Comparison of ENCODE assay signal across 9 cellular contexts in genomic region chr17:76538281-76538931, GRCh38. TPM values are rescaled to one million over a fixed set of nuclear protein-coding genes. Genes with fewer than 3 reads are reported as not detected.
DNase-seq lines count a peak whose midpoint lies in the region; ATAC-seq and TF ChIP-seq lines count a peak whose summit lies in the region.
"Had no signal": no experiment of that assay in that cellular context is flagged by ENCODE, and none has a peak within 500 bp of the region (broad histone marks: within the 10 kb centered on the region; RNA-seq: fewer than 3 reads in every experiment).

No MANE protein-coding gene starts in this region.

- H3K27me3 Mint-ChIP-seq in H9 (ENCODE audit: low read depth): peaks cover 70% of the 10 kb centered on the region

- peaks cover 4% of the 10 kb centered on the region for H4K20me1 ChIP-seq in H9 (ENCODE audit: control insufficient read depth, insufficient read depth, insufficient read length)
- no peaks in the 10 kb centered on the region for H4K20me1 ChIP-seq in mammary epithelial cell (ENCODE audit: insufficient read depth, low read length)
- no peaks in the 10 kb centered on the region for H4K20me1 ChIP-seq in smooth muscle cell (ENCODE audit: low read depth)

- no peaks in the 10 kb centered on the region for H3K9me3 ChIP-seq in H9 (ENCODE audit: control insufficient read depth, low read depth, low read length)
- no peaks in the 10 kb centered on the region for H3K9me3 ChIP-seq in mammary epithelial cell (replicated peaks; ENCODE audit: insufficient read depth, low read length)
- H3K9me3 ChIP-seq in smooth muscle cell (replicated peaks; ENCODE audit: low read depth): no peaks in the 10 kb centered on the region

- dilution Hi-C loops in mammary epithelial cell (cut with HindIII; ENCODE audit: low sequenced_read_pairs): loop anchor here (5.0 kb wide), 1 partner anchor 89 kb away; no protein-coding TSS in a partner anchor

- no peak overlapping the region for H2BK15ac ChIP-seq in H9 (ENCODE audit: low read depth, low read length)

- no peaks in the 10 kb centered on the region for H3K79me1 ChIP-seq in H9 (ENCODE audit: insufficient read depth, low read depth, low read length, poor library complexity, severe bottlenecking)

- H3K9ac ChIP-seq in H9 (ENCODE audit: extremely low read depth, insufficient read length, low read length) (no peak overlapping the region), mammary epithelial cell (ENCODE audit: insufficient read depth, low read length) (no peak overlapping the region), smooth muscle cell (ENCODE audit: low read depth) (no peak overlapping the region)

- no peak overlapping the region for H3K56ac ChIP-seq in H9 (ENCODE audit: insufficient read length, low read depth, low read length)

- H3K4ac ChIP-seq in H9 (ENCODE audit: low read depth, low read length): no peak overlapping the region

- H3K4me3 ChIP-seq in mammary epithelial cell (replicated peaks in 1 of 3; ENCODE audit: insufficient read depth in 1 of 3, low read depth in 2 of 3, low read length in 3 of 3): no peak overlapping the region
- H3K4me3 ChIP-seq in smooth muscle cell: peak overlapping the region; percentile 51

- H3K27me3 ChIP-seq in H9 (ENCODE audit: insufficient read depth, low read length): peaks cover 20% of the 10 kb centered on the region; the same call in 1 of the 2 replicates
- H3K27me3 ChIP-seq in mammary epithelial cell (ENCODE audit: insufficient read depth, low read length): no peaks in the 10 kb centered on the region
- H3K27me3 ChIP-seq in smooth muscle cell (ENCODE audit: low read depth): no peaks in the 10 kb centered on the region

- peaks cover 20 to 39% of the 10 kb centered on the region in 2 experiments for H3K4me1 Mint-ChIP-seq in H9

- no peaks in the 10 kb centered on the region for H3K79me2 ChIP-seq in H9 (ENCODE audit: insufficient read depth, low read length)
- no peaks in the 10 kb centered on the region for H3K79me2 ChIP-seq in mammary epithelial cell (ENCODE audit: insufficient read depth, low read length)
- no peaks in the 10 kb centered on the region for H3K79me2 ChIP-seq in smooth muscle cell (ENCODE audit: low read depth)

- no peaks in the 10 kb centered on the region for H3K9me3 Mint-ChIP-seq in H9

- no peak overlapping the region for H3T11ph ChIP-seq in H9 (ENCODE audit: low read length)

- no peaks in the 10 kb centered on the region for H3F3A ChIP-seq in smooth muscle cell (ENCODE audit: low read depth)

- ATAC-seq in GM21786 (IDR thresholded peaks at IDR 0.05; ENCODE audit: unreplicated experiment) (no peak), GM19395 (IDR thresholded peaks at IDR 0.05; ENCODE audit: unreplicated experiment) (no peak)

- no peaks in the 10 kb centered on the region for H3K36me3 ChIP-seq in mammary epithelial cell (ENCODE audit: insufficient read depth, low read length)
- no peaks in the 10 kb centered on the region for H3K36me3 ChIP-seq in smooth muscle cell (ENCODE audit: low read depth)

- H3K18ac ChIP-seq in H9 (ENCODE audit: insufficient read length, low read depth, low read length): no peak overlapping the region

- H3K4me1 ChIP-seq in H9 (ENCODE audit: insufficient read depth, low read length) (peaks cover 2% of the 10 kb centered on the region; the same call in 1 of the 2 replicates), mammary epithelial cell (ENCODE audit: insufficient read depth, low read length) (peaks cover 36% of the 10 kb centered on the region), smooth muscle cell (ENCODE audit: low read depth) (peaks cover 21% of the 10 kb centered on the region)

- H3K4me2 ChIP-seq in H9 (ENCODE audit: insufficient read depth, insufficient read length, low read length) (peak overlapping the region; percentile 70), mammary epithelial cell (ENCODE audit: insufficient read depth, low read depth, low read length) (peak overlapping the region; percentile 84), smooth muscle cell (peak overlapping the region; percentile 95)

- H2BK5ac ChIP-seq in H9 (ENCODE audit: insufficient read length, low read length): no peak overlapping the region

- no TSS peak for BruUV-seq in mammary epithelial cell (replicated peaks; lab: Mats Ljungman, UMichigan)

- intact Hi-C loops in mammary epithelial cell (cut with micrococcal nuclease): no loop called here

- H3K4me3 Mint-ChIP-seq in H9: peak overlapping the region; percentile 52 to 64

- H4K8ac ChIP-seq in H9 (replicated peaks; ENCODE audit: insufficient read length, low read depth, low read length): no peak overlapping the region

- WGBS in H9 (ENCODE audit: extremely low coverage, insufficient read length, low lambda C conversion rate): no CpG with 5 or more reads among the region's 37 CpGs
- 72% methylated on average over 30 of the region's 37 CpGs for WGBS in mammary epithelial cell (ENCODE audit: low coverage, missing lambda C conversion rate)
- whole genome bisulfite sequencing in smooth muscle cell (ENCODE audit: low lambda C conversion rate): 27% methylated on average over 25 of the region's 37 CpGs

- H2BK120ac ChIP-seq in H9 (ENCODE audit: low read depth, low read length, poor library complexity, severe bottlenecking): no peak overlapping the region

- H2AFZ ChIP-seq in H9 (ENCODE audit: low read length) (no peak overlapping the region), mammary epithelial cell (ENCODE audit: low read depth, low read length) (no peak overlapping the region), smooth muscle cell (ENCODE audit: low read depth) (peak overlapping the region; percentile 84)

- no peak overlapping the region for H4K5ac ChIP-seq in H9 (ENCODE audit: insufficient read length, low read depth, low read length)

- CTCF ChIA-PET in mammary epithelial cell (lab: Charles Lee; ENCODE audit: low non-redundant PET): no interaction called here

- no peak overlapping the region for H3K14ac ChIP-seq in H9 (ENCODE audit: insufficient read depth, low read length)

- no peak overlapping the region for H2BK12ac ChIP-seq in H9 (ENCODE audit: insufficient read length, low read depth, low read length)

- no peak overlapping the region for H3K27ac Mint-ChIP-seq in H9

- H3K23me2 ChIP-seq in H9 (ENCODE audit: insufficient read length, low read depth, low read length, poor library complexity, severe bottlenecking): peaks cover 11% of the 10 kb centered on the region

- no peak overlapping the region for H2BK20ac ChIP-seq in H9 (ENCODE audit: low read depth, low read length, poor library complexity, severe bottlenecking)

- TF ChIP-seq CTCF in H9 (conservative IDR thresholded peaks at IDR 0.05): no peak
- TF ChIP-seq CTCF in mammary epithelial cell (conservative IDR thresholded peaks at IDR 0.05 in 1 of 2, IDR thresholded peaks at IDR 0.05 in 1 of 2; ENCODE audit: extremely low read depth in 1 of 2, insufficient read depth in 1 of 2, low read depth in 1 of 2, low read length in 2 of 2): no peak
- TF ChIP-seq CTCF in smooth muscle cell (IDR thresholded peaks at IDR 0.05; ENCODE audit: borderline replicate concordance, insufficient read depth, poor library complexity, severe bottlenecking): no peak

- H2AK5ac ChIP-seq in H9 (ENCODE audit: insufficient read length, low read length): no peak overlapping the region

- no peak overlapping the region for H3K23ac ChIP-seq in H9 (ENCODE audit: insufficient read length, low read depth, low read length)

- peak; percentile 68 for DNase-seq in H9
- no peak for DNase-seq in mammary epithelial cell
- peak; percentile 42 for DNase-seq in left kidney (ENCODE audit: low read depth, low spot score)
- no peak for DNase-seq in smooth muscle cell (lab: John Stamatoyannopoulos, UW; ENCODE audit: unreplicated experiment)
- no peak for DNase-seq in NCI-H524 treated with DMSO at 0.1 percent for 48 hours (lab: John Stamatoyannopoulos, UW)
- no peak for DNase-seq in SKM-1 (lab: John Stamatoyannopoulos, UW; ENCODE audit: unreplicated experiment)
- DNase-seq: GDM1 had no signal

- no peak overlapping the region for H4K91ac ChIP-seq in H9 (ENCODE audit: insufficient read length, low read depth, low read length)

- in situ Hi-C loops in mammary epithelial cell (cut with MboI; ENCODE audit: low sequenced_read_pairs in 2 of 2): no loop called here

- no peaks in the 10 kb centered on the region for H3K36me3 Mint-ChIP-seq in H9 (ENCODE audit: insufficient read depth in 1 of 3, low read depth in 3 of 3)

- no peak overlapping the region for H3K27ac ChIP-seq in H9 (ENCODE audit: insufficient read length, low read depth, low read length)
- H3K27ac ChIP-seq in mammary epithelial cell (ENCODE audit: insufficient read depth, low read depth, low read length): no peak overlapping the region
- no peak overlapping the region for H3K27ac ChIP-seq in smooth muscle cell (ENCODE audit: low read depth)

RNA-seq across cellular contexts. Expression of gene CYGB, which starts 0.9 kb away (rescaled TPM):
- total RNA-seq in H9 (2021): 2.4 and 2.8 TPM in 2 replicates
- 10 to 100 TPM in 1 of 2 donors, 1 to 10 TPM in 1; 3.3 to 17.0 TPM for total RNA-seq in mammary epithelial cell
- 18.8 TPM for polyA plus RNA-seq in mammary epithelial cell
- polyA minus RNA-seq in mammary epithelial cell: 18.6 TPM
- total RNA-seq in smooth muscle cell: 4.9 and 13.9 TPM in 2 replicates
- polyA plus RNA-seq in smooth muscle cell: 20.5 and 22.2 TPM in 2 replicates

RNA-seq across cellular contexts. Expression of gene PRCD, which starts 1.4 kb away (rescaled TPM):
- total RNA-seq in H9 (2021) (0.42 and 0.46 TPM in 2 replicates), mammary epithelial cell (1 to 10 TPM in 1 of 2 donors, under 1 TPM in 1; 0.66 to 1.2 TPM), smooth muscle cell (0.31 and 1.4 TPM in 2 replicates)
- polyA plus RNA-seq in mammary epithelial cell (0.71 TPM), smooth muscle cell (5.0 and 5.8 TPM in 2 replicates)
- not detected for polyA minus RNA-seq in mammary epithelial cell

RNA-seq across cellular contexts. Expression of gene RHBDF2, which starts 37.2 kb away (rescaled TPM):
- 17.1 and 19.7 TPM in 2 replicates for total RNA-seq in H9 (2021)
- total RNA-seq in mammary epithelial cell: 10 to 100 TPM; 22.0 to 51.3 TPM
- 30.6 TPM for polyA plus RNA-seq in mammary epithelial cell
- 21.1 TPM for polyA minus RNA-seq in mammary epithelial cell
- 4.9 and 12.2 TPM in 2 replicates for total RNA-seq in smooth muscle cell
- 20.5 and 25.4 TPM in 2 replicates for polyA plus RNA-seq in smooth muscle cell

RNA-seq across cellular contexts. Expression of gene ST6GALNAC2, which starts 47.3 kb away (rescaled TPM):
- total RNA-seq in H9 (2021) (0.37 and 0.46 TPM in 2 replicates), mammary epithelial cell (100 to 1,000 TPM in 1 of 2 donors, 10 to 100 TPM in 1; 65.1 to 221 TPM), smooth muscle cell (6.9 and 9.9 TPM in 2 replicates)
- polyA plus RNA-seq in mammary epithelial cell (48.7 TPM), smooth muscle cell (1.2 and 13.2 TPM in 2 replicates)
- 31.0 TPM for polyA minus RNA-seq in mammary epithelial cell

Comparison
In these comparisons a context has a peak if more than half of its experiments do, and no peak if none do; other contexts are left out.
1. DNase-seq: peak in H9 (single experiment) and left kidney (single experiment); none in mammary epithelial cell (single experiment), smooth muscle cell (single experiment), NCI-H524 treated with DMSO at 0.1 percent for 48 hours (single experiment) and SKM-1 (single experiment).
2. Peak in every context shown above with its lines, with median percentiles within 50 percentile points of each other: H3K4me2 ChIP-seq.